In the genomic region with DNA sequence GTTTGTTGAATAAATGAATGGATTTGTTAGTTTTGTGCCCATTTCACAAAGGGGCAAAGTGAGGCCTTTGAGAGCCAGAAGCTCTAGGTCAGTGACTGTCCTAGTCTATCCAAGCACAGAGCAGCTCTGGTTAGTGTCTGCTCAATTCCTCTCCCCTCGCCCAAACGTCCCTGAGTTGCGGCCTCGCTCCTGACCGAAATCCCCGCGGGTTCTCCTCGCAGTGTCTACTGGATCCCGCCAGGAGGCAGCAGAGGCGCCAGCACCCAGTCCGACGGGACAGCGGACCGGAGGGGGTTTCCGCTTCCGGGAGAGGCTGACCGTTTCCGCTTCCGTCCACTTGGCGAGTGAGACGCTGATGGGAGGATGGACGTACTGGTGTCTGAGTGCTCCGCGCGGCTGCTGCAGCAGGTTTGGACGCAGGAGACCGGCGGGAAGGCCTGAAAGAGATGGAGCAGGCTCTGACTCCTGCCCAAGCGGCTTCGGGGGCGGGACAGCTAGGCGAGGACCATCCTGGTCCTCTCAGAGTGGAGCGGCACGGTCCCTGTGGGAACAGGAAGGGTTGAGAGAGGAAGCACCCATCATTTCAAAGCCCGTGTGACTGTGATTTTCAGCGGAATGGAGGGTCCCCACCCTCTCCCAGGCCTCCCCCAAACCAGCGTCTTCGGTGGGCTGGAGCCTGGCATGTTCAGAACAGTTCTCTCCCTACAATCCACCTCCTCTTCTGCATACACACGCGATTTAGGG, we compare ENCODE assay signal across 8 cellular contexts. TPM values are rescaled to one million over a fixed set of nuclear protein-coding genes. Genes with fewer than 3 reads are reported as not detected.
A peak's percentile ranks its signal among the peaks of the same experiment; 100 is the strongest.
DNase-seq lines count a peak whose midpoint lies in the region; ATAC-seq and TF ChIP-seq lines count a peak whose summit lies in the region.

Gene RARS1, plus strand, starts transcription at position 336 of the 744 bp plus-strand sequence. Its CDS starts 28 bp downstream, at position 364.

- H3K79me2 ChIP-seq in PC-3 (ENCODE audit: low read length), result peaks cover 33% of the 10 kb centered on the region

- POLR2A ChIA-PET in PC-3 (lab: Charles Lee; ENCODE audit: unreplicated experiment), result interaction anchor here (0.6 kb wide), 1 partner anchor 906 kb away, joined by 4 read pairs; no protein-coding TSS in a partner anchor

- ATAC-seq in GM21619 (IDR thresholded peaks at IDR 0.05; ENCODE audit: unreplicated experiment) (peak; percentile 77), PC-3 (peak; percentile 94)

- no peaks in the 10 kb centered on the region for H3K27me3 ChIP-seq in PC-3 (ENCODE audit: low read length)

- H3K9me3 ChIP-seq in PC-3 (ENCODE audit: low read length), result no peaks in the 10 kb centered on the region

- peak; percentile 81 for TF ChIP-seq CTCF in PC-3 (conservative IDR thresholded peaks at IDR 0.05; ENCODE audit: low read depth, low read length)
- TF ChIP-seq CTCF in epithelial cell of proximal tubule (conservative IDR thresholded peaks at IDR 0.05; ENCODE audit: low read depth, low read length), result peak; percentile 91

- H3K4me1 ChIP-seq in PC-3 (ENCODE audit: insufficient read depth, low read length), result peaks cover 9% of the 10 kb centered on the region; the same call in 1 of the 2 replicates

- DNase-seq in DMS79 (lab: John Stamatoyannopoulos, UW), result peak; percentile 69
- DNase-seq in Jurkat, Clone E6-1 (ENCODE audit: low read depth, low spot score), result peak; percentile 81
- DNase-seq in PC-3, result peak; percentile 89
- DNase-seq in activated T-cell treated with anti-CD3 and anti-CD28 coated beads, Interleukin-2, amount 50 U/mL, for 1 hour, result peak; percentile 87
- DNase-seq in epithelial cell of proximal tubule (ENCODE audit: low read depth), result peak; percentile 50
- peak; percentile 93 for DNase-seq in mucosa of gallbladder (ENCODE audit: low spot score)
- peak; percentile 76 for DNase-seq in stimulated activated CD8-positive, alpha-beta memory T cell treated with anti-CD3 and anti-CD28 coated beads, Interleukin-4, amount 100 ng/mL, for 4 hours (ENCODE audit: low read depth in 2 of 2, low spot score in 1 of 2)

- H3K9ac ChIP-seq in PC-3 (ENCODE audit: low read length), result peak within 1 kb of the TSS; percentile 94

- H3K4me3 ChIP-seq in Jurkat, Clone E6-1 (ENCODE audit: low read length), result peak within 1 kb of the TSS; percentile 96
- peak within 1 kb of the TSS; percentile 100 for H3K4me3 ChIP-seq in PC-3 (ENCODE audit: low read length)
- peak within 1 kb of the TSS; percentile 74 for H3K4me3 ChIP-seq in epithelial cell of proximal tubule (ENCODE audit: low read depth, low read length)

- H4K20me1 ChIP-seq in PC-3 (ENCODE audit: low read length), result no peaks in the 10 kb centered on the region

- peak within 1 kb of the TSS; percentile 9; the same call in 1 of the 2 replicates for H3K27ac ChIP-seq in PC-3 (ENCODE audit: low read length)

- peak within 1 kb of the TSS; percentile 77 for H2AFZ ChIP-seq in PC-3 (ENCODE audit: low read length)

- BruUV-seq in PC-3 (replicated peaks; lab: Mats Ljungman, UMichigan), result TSS peak; percentile 84

- CTCF ChIA-PET in PC-3 (lab: Charles Lee), result interaction anchor here (0.9 kb wide), 1 partner anchor 14 kb away, joined by 3 read pairs; no protein-coding TSS in a partner anchor

- peak within 1 kb of the TSS; percentile 91 for H3K4me2 ChIP-seq in PC-3 (ENCODE audit: low read length)

- intact Hi-C loops in PC-3 (cut with micrococcal nuclease), result loop anchor here (2.0 to 5.0 kb wide), 2 partner anchors 166 to 218 kb away; no protein-coding TSS in a partner anchor

- peaks cover 18% of the 10 kb centered on the region for H3K36me3 ChIP-seq in PC-3 (ENCODE audit: low read depth, low read length)

- H3F3A ChIP-seq in PC-3 (ENCODE audit: low read length, unreplicated experiment), result no peaks in the 10 kb centered on the region

- no peaks in the 10 kb centered on the region for H3K9me2 ChIP-seq in PC-3 (replicated peaks; ENCODE audit: low read length)

RNA-seq across cellular contexts. Expression of gene RARS1, which starts in this region (rescaled TPM):
- polyA plus RNA-seq in Jurkat, Clone E6-1 (2012; ENCODE audit: insufficient read depth, insufficient read length), result 79.4 TPM
- 63.6 and 78.1 TPM in 2 replicates for total RNA-seq in PC-3 (2014; rRNA removed)
- total RNA-seq in epithelial cell of proximal tubule, result 109 and 137 TPM in 2 replicates
- 63.4 TPM for total RNA-seq in mucosa of gallbladder

Comparison
In these comparisons a context has a peak if more than half of its experiments do, and no peak if none do; other contexts are left out.
1. Peak in every context shown above with its lines: DNase-seq, ATAC-seq, H3K4me3 ChIP-seq and H3K27ac ChIP-seq.